Comparison of ENCODE assay signal across 8 cellular contexts in genomic region chr17:37047631-37048104, GRCh38.
DNase-seq lines count a peak whose midpoint lies in the region; ATAC-seq, FAIRE-seq and TF ChIP-seq lines count a peak whose summit lies in the region.

No MANE protein-coding gene starts in this region.

- H3K36me3 ChIP-seq in cardiac muscle cell = no peaks in the 10 kb centered on the region

- no peaks in the 10 kb centered on the region for H3K9me3 Mint-ChIP-seq in activated naive CD8-positive, alpha-beta T cell treated with anti-CD3 and anti-CD28 coated beads, Interleukin-2, amount 10 ng/mL, durations not matched to agents 7 days and 5 days
- H3K9me3 Mint-ChIP-seq in progenitor cell of endocrine pancreas (ENCODE audit: low read depth) = no peaks in the 10 kb centered on the region

- no peak overlapping the region for H3K4me3 Mint-ChIP-seq in activated naive CD8-positive, alpha-beta T cell treated with anti-CD3 and anti-CD28 coated beads, Interleukin-2, amount 10 ng/mL, durations not matched to agents 7 days and 5 days
- no peak overlapping the region for H3K4me3 Mint-ChIP-seq in progenitor cell of endocrine pancreas (ENCODE audit: low read depth)

- H3K9me3 ChIP-seq in cardiac muscle cell (ENCODE audit: low read depth) = no peaks in the 10 kb centered on the region

- H3K27me3 Mint-ChIP-seq in activated naive CD8-positive, alpha-beta T cell treated with anti-CD3 and anti-CD28 coated beads, Interleukin-2, amount 10 ng/mL, durations not matched to agents 7 days and 5 days = no peaks in the 10 kb centered on the region
- H3K27me3 Mint-ChIP-seq in progenitor cell of endocrine pancreas = no peaks in the 10 kb centered on the region

- H3K4me1 Mint-ChIP-seq in activated naive CD8-positive, alpha-beta T cell treated with anti-CD3 and anti-CD28 coated beads, Interleukin-2, amount 10 ng/mL, durations not matched to agents 7 days and 5 days = peaks cover 10% of the 10 kb centered on the region
- peaks cover 11% of the 10 kb centered on the region for H3K4me1 Mint-ChIP-seq in progenitor cell of endocrine pancreas (ENCODE audit: low read depth)

- POLR2A ChIA-PET in activated naive CD8-positive, alpha-beta T cell treated with anti-CD3 and anti-CD28 coated beads, Interleukin-2, amount 10 ng/mL, durations not matched to agents 7 days and 5 days (lab: Charles Lee) = no interaction called here

- FAIRE-seq in urothelium cell line (lab: Jason Lieb, UNC) = no peak

- DNase-seq in GM12864 (ENCODE audit: low read depth) (peak; percentile 46), NCI-H1417 treated with DMSO at 0.1 percent for 48 hours (lab: John Stamatoyannopoulos, UW) (peak; percentile 48), SW480 (ENCODE audit: low spot score) (peak; percentile 77), cardiac muscle cell (ENCODE audit: low read depth in 1 of 2, low spot score in 1 of 2) (peak; percentile 89 to 90), progenitor cell of endocrine pancreas (ENCODE audit: low spot score, unreplicated experiment) (peak; percentile 72), urothelium cell line (ENCODE audit: low spot score) (peak; percentile 77)
- peak; percentile 74 for DNase-seq in activated naive CD8-positive, alpha-beta T cell treated with anti-CD3 and anti-CD28 coated beads, Interleukin-2, amount 10 ng/mL, durations not matched to agents 7 days and 5 days

- TF ChIP-seq CTCF in GM12864 (IDR thresholded peaks at IDR 0.05; ENCODE audit: low read depth, low read length, missing control alignments) (peak; percentile 87), cardiac muscle cell (IDR thresholded peaks at IDR 0.05; ENCODE audit: low read depth, low read length) (peak; percentile 89), progenitor cell of endocrine pancreas (IDR thresholded peaks at IDR 0.05; ENCODE audit: unreplicated experiment) (peak; percentile 89)

- no peaks in the 10 kb centered on the region for H3K27me3 ChIP-seq in cardiac muscle cell

- peaks cover 13% of the 10 kb centered on the region for H3K4me1 ChIP-seq in cardiac muscle cell (ENCODE audit: low read depth)

- ATAC-seq in activated naive CD8-positive, alpha-beta T cell treated with anti-CD3 and anti-CD28 coated beads, Interleukin-2, amount 10 ng/mL, durations not matched to agents 7 days and 5 days (ENCODE audit: low read depth) = peak; percentile 81
- ATAC-seq in HG02970 (IDR thresholded peaks at IDR 0.05; ENCODE audit: low FRiP score, unreplicated experiment) = no peak

- H3K27ac ChIP-seq in cardiac muscle cell = no peak overlapping the region

- H3K27ac Mint-ChIP-seq in activated naive CD8-positive, alpha-beta T cell treated with anti-CD3 and anti-CD28 coated beads, Interleukin-2, amount 10 ng/mL, durations not matched to agents 7 days and 5 days = no peak overlapping the region
- peak overlapping the region; percentile 8 for H3K27ac Mint-ChIP-seq in progenitor cell of endocrine pancreas

- H3K4me3 ChIP-seq in GM12864 (ENCODE audit: low read depth, low read length) (no peak overlapping the region), cardiac muscle cell (no peak overlapping the region)

- H3K36me3 Mint-ChIP-seq in activated naive CD8-positive, alpha-beta T cell treated with anti-CD3 and anti-CD28 coated beads, Interleukin-2, amount 10 ng/mL, durations not matched to agents 7 days and 5 days = peaks cover 7% of the 10 kb centered on the region
- H3K36me3 Mint-ChIP-seq in progenitor cell of endocrine pancreas (ENCODE audit: insufficient read depth) = peaks cover 6% of the 10 kb centered on the region
